27 cellular contexts compared by ENCODE assay signal in the genomic region with DNA sequence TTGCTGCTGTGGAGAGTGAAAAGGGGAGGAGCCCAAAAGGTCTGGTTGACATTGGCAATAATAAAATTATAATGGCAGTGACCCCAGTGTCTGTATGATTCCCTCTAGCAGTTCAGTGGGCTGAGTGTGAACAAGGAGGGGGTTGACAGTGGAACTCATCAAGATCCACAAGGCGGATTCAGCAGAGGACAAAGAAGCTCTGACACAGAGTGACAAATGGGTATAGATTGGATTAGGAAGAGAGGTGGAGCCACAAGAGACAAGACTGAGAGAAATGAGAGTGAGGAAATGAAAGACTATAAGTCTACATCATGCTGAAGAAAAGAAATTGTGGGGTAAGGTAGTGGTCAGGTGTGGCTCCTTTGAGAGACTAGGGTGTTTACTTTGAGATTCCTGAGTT. TPM values are rescaled to one million over a fixed set of nuclear protein-coding genes. Genes with fewer than 3 reads are reported as not detected.
A peak's percentile ranks its signal among the peaks of the same experiment; 100 is the strongest.
DNase-seq lines count a peak whose midpoint lies in the region; ATAC-seq, FAIRE-seq and TF ChIP-seq lines count a peak whose summit lies in the region.
"Had no signal": no experiment of that assay in that cellular context is flagged by ENCODE, and none has a peak within 500 bp of the region (broad histone marks: within the 10 kb centered on the region; RNA-seq: fewer than 3 reads in every experiment).

No MANE protein-coding gene starts in this region.

- WGBS in IMR-90 (ENCODE audit: extremely low coverage in 2 of 2, insufficient read length in 1 of 2), 2 experiments: 100% methylated on average over 1 of the region's 1 CpG; no CpG with 5 or more reads in 1 of the 2 experiments
- WGBS in H1 (ENCODE audit: extremely low coverage in 1 of 2, insufficient coverage in 1 of 2, insufficient read length in 1 of 2, insufficient replicate concordance in 2 of 2, low coverage in 1 of 2, low lambda C conversion rate in 2 of 2, missing lambda C conversion rate in 1 of 2), 2 experiments: 89% methylated on average over 1 of the region's 1 CpG; no CpG with 5 or more reads in 1 of the 2 experiments

- H4K20me1 ChIP-seq in GM23338 (replicated peaks; ENCODE audit: insufficient read depth) (no peaks in the 10 kb centered on the region), IMR-90 (ENCODE audit: insufficient read depth, low read length) (no peaks in the 10 kb centered on the region), H1 (replicated peaks in 1 of 2; ENCODE audit: control insufficient read depth in 1 of 2, insufficient read depth in 2 of 2, low read length in 2 of 2) (no peaks in the 10 kb centered on the region)
- H4K20me1 ChIP-seq: BLaER1 had no signal

- H3K4ac ChIP-seq in IMR-90 (ENCODE audit: low read depth, low read length): no peak overlapping the region
- H3K4ac ChIP-seq in H1 (replicated peaks; ENCODE audit: insufficient read length, low read depth, low read length): no peak overlapping the region

- no peak overlapping the region for H3K23ac ChIP-seq in IMR-90 (ENCODE audit: low read depth, low read length)
- no peak overlapping the region for H3K23ac ChIP-seq in H1 (ENCODE audit: insufficient read length)

- H2BK12ac ChIP-seq in H1 (ENCODE audit: low read depth, low read length): no peak overlapping the region

- H4K5ac ChIP-seq in IMR-90 (ENCODE audit: low read depth, low read length): no peak overlapping the region
- H4K5ac ChIP-seq in H1 (ENCODE audit: insufficient read length, low read depth, low read length): no peak overlapping the region

- H3K14ac ChIP-seq in IMR-90 (replicated peaks; ENCODE audit: low read depth, low read length) (no peak overlapping the region), H1 (ENCODE audit: insufficient read length) (no peak overlapping the region)

- H3K79me1 ChIP-seq in IMR-90 (ENCODE audit: low read depth in 1 of 2, low read length in 2 of 2) (no peaks in the 10 kb centered on the region), H1 (ENCODE audit: low read depth, low read length) (no peaks in the 10 kb centered on the region)

- H2BK20ac ChIP-seq in IMR-90 (ENCODE audit: low read depth, low read length) (peak overlapping the region; percentile 8; the same call in 1 of the 2 replicates), H1 (ENCODE audit: low read length) (no peak overlapping the region)

- H3K9me2 ChIP-seq in GM23338 (ENCODE audit: insufficient read depth): peaks cover 14% of the 10 kb centered on the region

- H3K9me1 ChIP-seq in IMR-90 (ENCODE audit: insufficient read depth, low read length): 0 out of 2 replicates have a peak, but pooled peaks cover 2% of the 10 kb centered on the region

- H2AK5ac ChIP-seq in IMR-90 (ENCODE audit: low read depth, low read length) (no peak overlapping the region), H1 (ENCODE audit: low read depth, low read length) (no peak overlapping the region)

- no peaks in the 10 kb centered on the region; the same call in 1 of the 2 replicates for H3K23me2 ChIP-seq in H1 (ENCODE audit: low read depth, low read length)

- H3K4me2 ChIP-seq in GM23338: no peak overlapping the region
- H3K4me2 ChIP-seq in IMR-90 (ENCODE audit: low read depth, low read length): no peak overlapping the region
- no peak overlapping the region for H3K4me2 ChIP-seq in H1 (ENCODE audit: insufficient read depth in 1 of 2, low read depth in 2 of 2, low read length in 2 of 2)
- H3K4me2 ChIP-seq: BLaER1 had no signal

- no peak overlapping the region for H3K4me3 Mint-ChIP-seq in GM23338
- H3K4me3 Mint-ChIP-seq: CD14-positive monocyte; CD4-positive, alpha-beta memory T cell; CD4-positive, CD25-positive, alpha-beta regulatory T cell; CD8-positive, alpha-beta memory T cell had no signal

- dilution Hi-C loops in IMR-90 (cut with HindIII; ENCODE audit: low sequenced_read_pairs, unreplicated experiment): no loop called here

- no peaks in the 10 kb centered on the region for H3K27me3 Mint-ChIP-seq in GM23338 (ENCODE audit: insufficient read depth, low read depth, poor library complexity)
- H3K27me3 Mint-ChIP-seq: CD4-positive, alpha-beta memory T cell; CD4-positive, CD25-positive, alpha-beta regulatory T cell had no signal

- DNase-seq in GM23338 (ENCODE audit: low spot score): no peak
- no peak for DNase-seq in IMR-90
- DNase-seq in H1 (ENCODE audit: low read depth in 1 of 2, low spot score in 2 of 2): no peak
- DNase-seq: 8988T; ACHN; BE2C; C1 segment of cervical spinal cord; CD4-positive, alpha-beta memory T cell; CD4-positive, CD25-positive, alpha-beta regulatory T cell; CD8-positive, alpha-beta memory T cell; COR-L47; DMS 273 treated with DMSO at 0.1 percent for 48 hours; DMS153; DMS53; DMS79; DND-41; EL; GDM1 had no signal

- H3K9me3 ChIP-seq in IMR-90 (ENCODE audit: control insufficient read depth, insufficient read depth, low read length): no peaks in the 10 kb centered on the region
- no peaks in the 10 kb centered on the region; a peak in 2 of 4 replicates for H3K9me3 ChIP-seq in H1 (ENCODE audit: insufficient read depth in 2 of 2, low read depth in 1 of 2, low read length in 1 of 2)
- H3K9me3 ChIP-seq: BE2C, BLaER1 had no signal

- H3K27ac ChIP-seq in GM23338 (ENCODE audit: low read depth): no peak overlapping the region
- H3K27ac ChIP-seq in IMR-90 (ENCODE audit: insufficient read depth, low read length): no peak overlapping the region
- H3K27ac ChIP-seq in H1 (ENCODE audit: low read depth, low read length): no peak overlapping the region
- H3K27ac ChIP-seq: BLaER1 had no signal

- H3K9ac ChIP-seq in IMR-90 (ENCODE audit: low read depth, low read length) (no peak overlapping the region), H1 (replicated peaks in 1 of 4; ENCODE audit: extremely low read depth in 1 of 4, low read depth in 3 of 4, low read length in 3 of 4) (no peak overlapping the region)
- H3K9ac ChIP-seq: BLaER1 had no signal

- H2BK5ac ChIP-seq in IMR-90 (ENCODE audit: low read depth, low read length, poor library complexity, severe bottlenecking): no peak overlapping the region
- H2BK5ac ChIP-seq in H1 (ENCODE audit: low read depth, low read length): no peak overlapping the region

- H3K27me3 ChIP-seq in GM23338 (ENCODE audit: insufficient read depth) (no peaks in the 10 kb centered on the region), IMR-90 (ENCODE audit: control insufficient read depth, insufficient read depth, low read length) (no peaks in the 10 kb centered on the region), H1 (replicated peaks in 1 of 4; ENCODE audit: control insufficient read depth in 3 of 4, extremely low read depth in 1 of 4, insufficient read depth in 3 of 4, low read length in 3 of 4) (no peaks in the 10 kb centered on the region; a peak in 1 of 7 replicates)
- H3K27me3 ChIP-seq: BE2C, BLaER1 had no signal

- TF ChIP-seq RAD21 in IMR-90 (IDR thresholded peaks at IDR 0.05; ENCODE audit: low read length) (no peak), H1 (IDR thresholded peaks at IDR 0.05 in 1 of 2, conservative IDR thresholded peaks at IDR 0.05 in 1 of 2; ENCODE audit: low read depth in 2 of 2, low read length in 2 of 2) (no peak)

- H3F3A ChIP-seq in GM23338 (replicated peaks; ENCODE audit: low read depth): no peaks in the 10 kb centered on the region

- H3K4me1 ChIP-seq in GM23338 (ENCODE audit: insufficient read depth) (peaks cover 9% of the 10 kb centered on the region), IMR-90 (ENCODE audit: control insufficient read depth, insufficient read depth, low read length) (no peaks in the 10 kb centered on the region), H1 (replicated peaks in 1 of 4; ENCODE audit: control insufficient read depth in 3 of 4, insufficient read depth in 4 of 4, low read length in 3 of 4) (no peaks in the 10 kb centered on the region)
- H3K4me1 ChIP-seq: BLaER1 had no signal

- H3K18ac ChIP-seq in IMR-90 (ENCODE audit: low read depth, low read length) (no peak overlapping the region), H1 (ENCODE audit: extremely low read depth, low read length) (no peak overlapping the region)

- H3K9me3 Mint-ChIP-seq in GM23338: no peaks in the 10 kb centered on the region
- H3K9me3 Mint-ChIP-seq: CD4-positive, alpha-beta memory T cell; CD4-positive, CD25-positive, alpha-beta regulatory T cell; CD8-positive, alpha-beta memory T cell had no signal

- no peak overlapping the region for H4K91ac ChIP-seq in IMR-90 (ENCODE audit: insufficient read depth, low read depth, low read length)
- no peak overlapping the region for H4K91ac ChIP-seq in H1 (replicated peaks; ENCODE audit: insufficient read length, low read length)

- CTCF ChIA-PET in IMR-90 (lab: Yijun Ruan, JAX): no interaction called here
- CTCF ChIA-PET in H1 (lab: Charles Lee; ENCODE audit: partially characterized antibody): interaction anchor here (1.1 kb wide), 1 partner anchor 60 kb away, joined by 5 read pairs; no protein-coding TSS in a partner anchor

- H3K27ac Mint-ChIP-seq in GM23338: no peak overlapping the region
- H3K27ac Mint-ChIP-seq: CD14-positive monocyte; CD4-positive, alpha-beta memory T cell; CD4-positive, CD25-positive, alpha-beta regulatory T cell; CD8-positive, alpha-beta memory T cell had no signal

- no peak overlapping the region for H3K56ac ChIP-seq in IMR-90 (ENCODE audit: extremely low read depth, insufficient read depth, low read length)
- H3K56ac ChIP-seq in H1 (replicated peaks; ENCODE audit: insufficient read length, low read depth, low read length): no peak overlapping the region

- H3K36me3 ChIP-seq in GM23338 (ENCODE audit: insufficient read depth) (no peaks in the 10 kb centered on the region), IMR-90 (ENCODE audit: control insufficient read depth, insufficient read depth, low read length) (no peaks in the 10 kb centered on the region), H1 (ENCODE audit: control insufficient read depth in 2 of 4, insufficient read depth in 4 of 4, low read length in 3 of 4) (no peaks in the 10 kb centered on the region)
- H3K36me3 ChIP-seq: BE2C, BLaER1 had no signal

- intact Hi-C loops in IMR-90 (cut with micrococcal nuclease): no loop called here

- no peak overlapping the region for H4K8ac ChIP-seq in IMR-90 (ENCODE audit: low read depth in 2 of 2, low read length in 2 of 2)
- no peak overlapping the region for H4K8ac ChIP-seq in H1 (ENCODE audit: extremely low read depth, insufficient read depth, low read length)

- no peaks in the 10 kb centered on the region for H3K36me3 Mint-ChIP-seq in GM23338 (ENCODE audit: low read depth)
- H3K36me3 Mint-ChIP-seq: CD14-positive monocyte; CD4-positive, alpha-beta memory T cell; CD4-positive, CD25-positive, alpha-beta regulatory T cell; CD8-positive, alpha-beta memory T cell had no signal

- no peak for TF ChIP-seq EP300 in H1 (IDR thresholded peaks at IDR 0.05; ENCODE audit: borderline replicate concordance in 1 of 2, low read depth in 2 of 2, low read length in 2 of 2)

- no peaks in the 10 kb centered on the region for H3K79me2 ChIP-seq in GM23338 (replicated peaks; ENCODE audit: insufficient read depth)
- no peaks in the 10 kb centered on the region for H3K79me2 ChIP-seq in H1 (ENCODE audit: control insufficient read depth in 1 of 2, insufficient read depth in 2 of 2, low read length in 2 of 2)

- ATAC-seq in GM23338 (no peak), IMR-90 (ENCODE audit: low read depth) (no peak), HG02884 (IDR thresholded peaks at IDR 0.05; ENCODE audit: unreplicated experiment) (no peak), GM18870 (IDR thresholded peaks at IDR 0.05; ENCODE audit: unreplicated experiment) (no peak)
- ATAC-seq: GM12878 had no signal

- no peak for TF ChIP-seq POLR2A in IMR-90 (IDR thresholded peaks at IDR 0.05; ENCODE audit: low read depth, low read length)
- TF ChIP-seq POLR2A in H1 (IDR thresholded peaks at IDR 0.05; ENCODE audit: control extremely low read depth in 1 of 2, low read depth in 2 of 2, low read length in 2 of 2): no peak

- peak overlapping the region; percentile 57; the same call in 1 of the 2 replicates for H2AFZ ChIP-seq in GM23338
- no peak overlapping the region for H2AFZ ChIP-seq in IMR-90 (replicated peaks; ENCODE audit: low read length, poor library complexity)
- 0 out of 2 replicates have a peak overlapping the region, but pooled peaks have one; percentile 6 for H2AFZ ChIP-seq in H1 (ENCODE audit: low read length)

- H3K4me1 Mint-ChIP-seq in GM23338: no peaks in the 10 kb centered on the region

- no peak overlapping the region for H2AK9ac ChIP-seq in IMR-90 (replicated peaks; ENCODE audit: low read depth, low read length, poor library complexity)

- in situ Hi-C loops in IMR-90 (cut with MboI; ENCODE audit: low sequenced_read_pairs): no loop called here

- H2BK15ac ChIP-seq in IMR-90 (ENCODE audit: low read depth, low read length) (no peak overlapping the region), H1 (ENCODE audit: low read length) (no peak overlapping the region)

- H2BK120ac ChIP-seq in IMR-90 (ENCODE audit: low read depth, low read length): no peak overlapping the region
- H2BK120ac ChIP-seq in H1 (replicated peaks; ENCODE audit: low read depth, low read length): no peak overlapping the region

- TF ChIP-seq CTCF in GM23338 (conservative IDR thresholded peaks at IDR 0.05; ENCODE audit: low read depth in 2 of 2) (no peak), IMR-90 (conservative IDR thresholded peaks at IDR 0.05; ENCODE audit: low read depth, low read length) (no peak), H1 (IDR thresholded peaks at IDR 0.05; ENCODE audit: control extremely low read depth in 1 of 3, insufficient read depth in 1 of 3, low read depth in 1 of 3, low read length in 3 of 3) (no peak)

- no peak overlapping the region for H3K4me3 ChIP-seq in GM23338
- H3K4me3 ChIP-seq in IMR-90 (ENCODE audit: insufficient read depth, low read depth, low read length): no peak overlapping the region
- no peak overlapping the region for H3K4me3 ChIP-seq in H1 (ENCODE audit: extremely low read depth in 1 of 4, insufficient read depth in 2 of 4, low read depth in 3 of 4, low read length in 4 of 4)
- H3K4me3 ChIP-seq: BLaER1, GM12878 had no signal

- FAIRE-seq in H1 (lab: Jason Lieb, UNC): no peak
- FAIRE-seq: A204.1, GM12878, GM12892, GM18507, GM19239 had no signal

- POLR2A ChIA-PET in IMR-90 (lab: Charles Lee; ENCODE audit: unreplicated experiment) (no interaction called here), H1 (lab: Charles Lee; ENCODE audit: partially characterized antibody) (no interaction called here)

- BruUV-seq in IMR-90 (replicated peaks; lab: Mats Ljungman, UMichigan): no TSS peak

RNA-seq across cellular contexts. Expression of a gene that starts 58.9 kb away (rescaled TPM):
- total RNA-seq in GM23338 (2014; rRNA removed; shearing (Covaris generic)): 19.1 and 32.3 TPM in 2 replicates
- polyA plus RNA-seq in GM23338 (2016; fragmentation: Nextera tagmentation; extraction: Ambion mirVana) (8.4 and 9.8 TPM in 2 replicates), IMR-90 (2012; rRNA removed) (19.7 and 23.8 TPM in 2 replicates), H1 (2011; rRNA removed) (12.5 and 15.2 TPM in 2 replicates)
- 19.2 and 20.6 TPM in 2 replicates for total RNA-seq in IMR-90 (2012; rRNA removed)
- 21.1 and 39.8 TPM in 2 replicates for polyA plus RNA-seq in IMR-90 (2012; cell fraction: cytosol; rRNA removed)
- polyA plus RNA-seq in IMR-90 (2012; cell fraction: nucleus; rRNA removed; ENCODE audit: low replicate concordance): 8.1 and 11.2 TPM in 2 replicates
- total RNA-seq in H1 (2021; fragmentation: NEBNext Ultra II Directional; extraction: Animal tissue kit (Norgen Biotek cat#: 25700)): 15.8 and 16.7 TPM in 2 replicates
- polyA plus RNA-seq in H1 (2011; cell fraction: cytosol; rRNA removed): 11.0 TPM
- 8.6 TPM for polyA plus RNA-seq in H1 (2011; cell fraction: nucleus; rRNA removed)
- 10.1 to 13.5 TPM (median 11.7 TPM) in 4 replicates for polyA plus RNA-seq in H1 (2012, experiment 1 of 2)
- 14.4 TPM for polyA plus RNA-seq in H1 (2012, experiment 2 of 2)
- polyA plus RNA-seq in H1 (2013, experiment 1 of 2): 8.1 TPM
- 8.7 TPM for polyA plus RNA-seq in H1 (2013, experiment 2 of 2)
- 1.5 and 2.8 TPM in 2 replicates for polyA minus RNA-seq in H1 (2011; rRNA and poly(A)+ RNA removed)
- 7.0 TPM for polyA minus RNA-seq in H1 (2011; cell fraction: cytosol; rRNA and poly(A)+ RNA removed)
- 10.2 TPM for polyA minus RNA-seq in H1 (2011; cell fraction: nucleus; rRNA and poly(A)+ RNA removed)
